Comparison of ENCODE assay signal across 15 cellular contexts in genomic region chr2:181517685-181518301, GRCh38.
DNase-seq lines count a peak whose midpoint lies in the region; ATAC-seq and TF ChIP-seq lines count a peak whose summit lies in the region.
"Had no signal": no experiment of that assay in that cellular context is flagged by ENCODE, and none has a peak within 500 bp of the region (broad histone marks: within the 10 kb centered on the region; RNA-seq: fewer than 3 reads in every experiment).

No MANE protein-coding gene starts in this region.

- TF ChIP-seq CTCF in lower lobe of right lung (IDR thresholded peaks at IDR 0.05) (no peak), GM13977 (IDR thresholded peaks at IDR 0.05; ENCODE audit: extremely low read depth, insufficient read depth, missing control alignments) (no peak)

- H3K4me1 Mint-ChIP-seq in activated naive CD8-positive, alpha-beta T cell treated with anti-CD3 and anti-CD28 coated beads, Interleukin-2, amount 10 ng/mL, durations not matched to agents 7 days and 5 days = peaks cover 26% of the 10 kb centered on the region

- no peaks in the 10 kb centered on the region for H3K27me3 ChIP-seq in lower lobe of right lung (ENCODE audit: low read depth)
- H3K27me3 ChIP-seq: vagina had no signal

- H3K4me3 ChIP-seq in lower lobe of right lung = no peak overlapping the region
- H3K4me3 ChIP-seq: dorsolateral prefrontal cortex, heart right ventricle, vagina had no signal

- peak overlapping the region; percentile 30 for H3K27ac Mint-ChIP-seq in activated naive CD8-positive, alpha-beta T cell treated with anti-CD3 and anti-CD28 coated beads, Interleukin-2, amount 10 ng/mL, durations not matched to agents 7 days and 5 days
- H3K27ac Mint-ChIP-seq: activated T-helper 1 cell treated with anti-CD3 and anti-CD28 coated beads, Interleukin-12 subunit alpha, Interleukin-12 subunit beta, Interleukin-2, Interleukin-4 antibody, amounts not matched to agents 30 ng/mL and 10 ng/mL and 1 ng/mL, durations not matched to agents 14 hours and 24 hours and 36 hours had no signal

- H3K27me3 Mint-ChIP-seq in activated naive CD8-positive, alpha-beta T cell treated with anti-CD3 and anti-CD28 coated beads, Interleukin-2, amount 10 ng/mL, durations not matched to agents 7 days and 5 days = no peaks in the 10 kb centered on the region

- POLR2A ChIA-PET in activated naive CD8-positive, alpha-beta T cell treated with anti-CD3 and anti-CD28 coated beads, Interleukin-2, amount 10 ng/mL, durations not matched to agents 7 days and 5 days (lab: Charles Lee) = no interaction called here

- no peaks in the 10 kb centered on the region for H3K9me3 Mint-ChIP-seq in activated naive CD8-positive, alpha-beta T cell treated with anti-CD3 and anti-CD28 coated beads, Interleukin-2, amount 10 ng/mL, durations not matched to agents 7 days and 5 days
- H3K9me3 Mint-ChIP-seq: activated T-helper 1 cell treated with anti-CD3 and anti-CD28 coated beads, Interleukin-12 subunit alpha, Interleukin-12 subunit beta, Interleukin-2, Interleukin-4 antibody, amounts not matched to agents 30 ng/mL and 10 ng/mL and 1 ng/mL, durations not matched to agents 14 hours and 24 hours and 36 hours had no signal

- H3K4me1 ChIP-seq in lower lobe of right lung = no peaks in the 10 kb centered on the region
- H3K4me1 ChIP-seq: Caco-2, vagina had no signal

- H3K4me3 Mint-ChIP-seq in activated naive CD8-positive, alpha-beta T cell treated with anti-CD3 and anti-CD28 coated beads, Interleukin-2, amount 10 ng/mL, durations not matched to agents 7 days and 5 days = peak overlapping the region; percentile 10
- H3K4me3 Mint-ChIP-seq: activated T-helper 1 cell treated with anti-CD3 and anti-CD28 coated beads, Interleukin-12 subunit alpha, Interleukin-12 subunit beta, Interleukin-2, Interleukin-4 antibody, amounts not matched to agents 30 ng/mL and 10 ng/mL and 1 ng/mL, durations not matched to agents 14 hours and 24 hours and 36 hours had no signal

- intact Hi-C loops in lower lobe of right lung (cut with DNase I) = no loop called here

- DNase-seq in DMS 273 (lab: John Stamatoyannopoulos, UW; ENCODE audit: unreplicated experiment) = peak; percentile 84
- peak; percentile 6 for DNase-seq in LoVo (ENCODE audit: low spot score)
- DNase-seq in activated naive CD8-positive, alpha-beta T cell treated with anti-CD3 and anti-CD28 coated beads, Interleukin-2, amount 10 ng/mL, durations not matched to agents 7 days and 5 days = no peak
- DNase-seq in lower lobe of right lung = no peak
- no peak for DNase-seq in mesenteric fat pad (ENCODE audit: low spot score)
- no peak for DNase-seq in CD1c-positive myeloid dendritic cell (ENCODE audit: extremely low spot score)
- DNase-seq in GM13977 (ENCODE audit: low spot score) = no peak
- DNase-seq in activated effector memory CD4-positive, alpha-beta T cell treated with anti-CD3 and anti-CD28 coated beads, Interleukin-2, amount 50 U/mL, for 16 hours = no peak
- DNase-seq: Caco-2, heart right ventricle, NCI-H1436 had no signal

- H3K36me3 Mint-ChIP-seq in activated naive CD8-positive, alpha-beta T cell treated with anti-CD3 and anti-CD28 coated beads, Interleukin-2, amount 10 ng/mL, durations not matched to agents 7 days and 5 days = peaks cover 38% of the 10 kb centered on the region

- peaks cover 11% of the 10 kb centered on the region for H3K36me3 ChIP-seq in lower lobe of right lung
- H3K36me3 ChIP-seq: vagina had no signal

- no peaks in the 10 kb centered on the region for H3K9me3 ChIP-seq in lower lobe of right lung
- H3K9me3 ChIP-seq: Caco-2, heart right ventricle, vagina had no signal

- no peak overlapping the region for H3K27ac ChIP-seq in lower lobe of right lung
- H3K27ac ChIP-seq: dorsolateral prefrontal cortex, heart right ventricle, vagina had no signal

- ATAC-seq in activated naive CD8-positive, alpha-beta T cell treated with anti-CD3 and anti-CD28 coated beads, Interleukin-2, amount 10 ng/mL, durations not matched to agents 7 days and 5 days (ENCODE audit: low read depth) = peak; percentile 51
- peak; percentile 41 to 52 for ATAC-seq in lower lobe of right lung
- ATAC-seq: sciatic nerve had no signal

- in situ Hi-C loops in GM13977 (cut with MboI; ENCODE audit: low pct_unique_long_range_greater_than_20kb, low sequenced_read_pairs, unreplicated experiment) = no loop called here

Comparison
In these comparisons a context has a peak if more than half of its experiments do, and no peak if none do; other contexts are left out.
1. DNase-seq: peak in DMS 273 (single experiment) and LoVo (single experiment); none in activated naive CD8-positive, alpha-beta T cell treated with anti-CD3 and anti-CD28 coated beads, Interleukin-2, amount 10 ng/mL, durations not matched to agents 7 days and 5 days (single experiment), lower lobe of right lung (single experiment), mesenteric fat pad (single experiment), CD1c-positive myeloid dendritic cell (single experiment), GM13977 (single experiment) and activated effector memory CD4-positive, alpha-beta T cell treated with anti-CD3 and anti-CD28 coated beads, Interleukin-2, amount 50 U/mL, for 16 hours (single experiment).